ENCODE assay signal across 8 cellular contexts in the genomic region with DNA sequence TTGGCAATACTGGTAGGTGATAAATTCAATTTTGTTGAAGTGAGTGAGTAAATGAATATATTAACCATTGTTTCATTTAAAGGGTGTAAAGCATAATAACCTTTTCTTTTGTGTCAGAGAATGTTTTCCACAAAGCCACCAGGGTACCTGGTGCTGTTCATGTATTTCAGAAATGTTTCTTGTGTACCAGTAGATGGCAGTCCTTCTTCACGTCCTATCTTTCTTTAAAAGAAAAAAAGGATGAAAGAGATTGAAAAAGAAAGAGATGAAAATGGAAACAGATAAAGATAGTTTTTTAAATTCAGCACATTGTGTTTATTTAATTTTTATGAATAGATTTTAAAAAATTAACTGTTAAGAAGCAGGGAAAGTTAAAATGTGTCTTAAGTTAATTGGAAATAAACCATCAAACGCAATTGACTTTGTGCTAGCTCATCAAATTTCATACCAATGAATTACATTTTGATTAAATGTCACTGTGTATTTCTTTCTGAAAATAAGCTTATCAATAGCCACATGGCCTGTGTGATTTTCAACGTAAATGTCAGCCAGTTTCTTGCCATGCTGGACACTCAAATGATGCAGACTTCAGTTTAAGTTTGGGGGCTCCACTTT.
A peak's percentile ranks its signal among the peaks of the same experiment; 100 is the strongest.
DNase-seq lines count a peak whose midpoint lies in the region; ATAC-seq and TF ChIP-seq lines count a peak whose summit lies in the region.

No MANE protein-coding gene starts in this region.

- H3K4me3 ChIP-seq in GM23338 (no peak overlapping the region), prostate gland (no peak overlapping the region), mucosa of descending colon (no peak overlapping the region)

- H3K4me2 ChIP-seq in GM23338 = no peak overlapping the region

- H3K27ac Mint-ChIP-seq in GM23338 = no peak overlapping the region
- H3K27ac Mint-ChIP-seq in activated CD4-positive, alpha-beta memory T cell treated with anti-CD3 and anti-CD28 coated beads for 36 hours = no peak overlapping the region

- H3K9me3 Mint-ChIP-seq in GM23338 = no peaks in the 10 kb centered on the region
- H3K9me3 Mint-ChIP-seq in activated CD4-positive, alpha-beta memory T cell treated with anti-CD3 and anti-CD28 coated beads for 36 hours = no peaks in the 10 kb centered on the region

- H3K4me1 ChIP-seq in GM23338 (ENCODE audit: insufficient read depth) (no peaks in the 10 kb centered on the region), prostate gland (replicated peaks) (no peaks in the 10 kb centered on the region), mucosa of descending colon (ENCODE audit: low read depth) (no peaks in the 10 kb centered on the region)

- no peak for TF ChIP-seq POLR2A in prostate gland (IDR thresholded peaks at IDR 0.05)

- no peaks in the 10 kb centered on the region for H4K20me1 ChIP-seq in GM23338 (replicated peaks; ENCODE audit: insufficient read depth)

- no peak overlapping the region for H2AFZ ChIP-seq in GM23338

- H3K36me3 Mint-ChIP-seq in GM23338 (ENCODE audit: low read depth) = no peaks in the 10 kb centered on the region
- H3K36me3 Mint-ChIP-seq in activated CD4-positive, alpha-beta memory T cell treated with anti-CD3 and anti-CD28 coated beads for 36 hours = no peaks in the 10 kb centered on the region

- DNase-seq in COR-L47 (lab: John Stamatoyannopoulos, UW) (peak; percentile 23), GM23338 (ENCODE audit: low spot score) (peak; percentile 57), NCI-H526 treated with DMSO at 0.1 percent for 48 hours (lab: John Stamatoyannopoulos, UW) (peak; percentile 52), dedifferentiated amniotic fluid mesenchymal stem cell (ENCODE audit: extremely low spot score) (peak; percentile 26), prostate gland (ENCODE audit: low spot score) (no peak), mucosa of descending colon (no peak), activated gamma-delta T cell (lab: John Stamatoyannopoulos, UW) (no peak)
- DNase-seq in activated CD4-positive, alpha-beta memory T cell treated with anti-CD3 and anti-CD28 coated beads for 36 hours = no peak

- 47% methylated on average over 3 of the region's 3 CpGs for WGBS in prostate gland

- no peak overlapping the region for H3K4me3 Mint-ChIP-seq in GM23338
- H3K4me3 Mint-ChIP-seq in activated CD4-positive, alpha-beta memory T cell treated with anti-CD3 and anti-CD28 coated beads for 36 hours = no peak overlapping the region

- no peak overlapping the region for H3K27ac ChIP-seq in GM23338 (ENCODE audit: low read depth)
- H3K27ac ChIP-seq in prostate gland = no peak overlapping the region

- H3K9me3 ChIP-seq in prostate gland = no peaks in the 10 kb centered on the region
- no peaks in the 10 kb centered on the region for H3K9me3 ChIP-seq in mucosa of descending colon

- peak; percentile 73 to 94 for TF ChIP-seq CTCF in GM23338 (conservative IDR thresholded peaks at IDR 0.05; ENCODE audit: low read depth in 2 of 2)
- TF ChIP-seq CTCF in prostate gland (IDR thresholded peaks at IDR 0.05) = peak; percentile 36 to 73 (median 57)
- TF ChIP-seq CTCF in mucosa of descending colon (IDR thresholded peaks at IDR 0.05) = no peak

- POLR2A ChIA-PET in activated CD4-positive, alpha-beta memory T cell treated with anti-CD3 and anti-CD28 coated beads for 36 hours (lab: Charles Lee) = no interaction called here

- intact Hi-C loops in prostate gland (cut with DNase I) = loop anchor here (5.0 kb wide), 1 partner anchor 149 kb away; no protein-coding TSS in a partner anchor
- intact Hi-C loops in activated CD4-positive, alpha-beta memory T cell treated with anti-CD3 and anti-CD28 coated beads for 36 hours (cut with micrococcal nuclease) = loop anchor here (2.0 kb wide), 1 partner anchor 170 kb away; no protein-coding TSS in a partner anchor
- intact Hi-C loops in mucosa of descending colon (cut with DNase I, micrococcal nuclease) = no loop called here

- H3K27me3 Mint-ChIP-seq in GM23338 (ENCODE audit: insufficient read depth, low read depth, poor library complexity) = no peaks in the 10 kb centered on the region
- peaks cover 3% of the 10 kb centered on the region for H3K27me3 Mint-ChIP-seq in activated CD4-positive, alpha-beta memory T cell treated with anti-CD3 and anti-CD28 coated beads for 36 hours

- CTCF ChIA-PET in activated CD4-positive, alpha-beta memory T cell treated with anti-CD3 and anti-CD28 coated beads for 36 hours (lab: Charles Lee) = interaction anchor here (0.7 to 1.8 kb wide), 5 partner anchors 21 to 172 kb away, joined by 3 to 8 read pairs (median 3); no protein-coding TSS in a partner anchor

- no peaks in the 10 kb centered on the region for H3K36me3 ChIP-seq in GM23338 (ENCODE audit: insufficient read depth)
- no peaks in the 10 kb centered on the region for H3K36me3 ChIP-seq in prostate gland
- H3K36me3 ChIP-seq in mucosa of descending colon (ENCODE audit: low read depth) = no peaks in the 10 kb centered on the region

- no peaks in the 10 kb centered on the region; the same call in 1 of the 2 replicates for H3K9me2 ChIP-seq in GM23338 (ENCODE audit: insufficient read depth)

- ATAC-seq in GM23338 = peak; percentile 64
- no peak for ATAC-seq in mucosa of descending colon

- no peaks in the 10 kb centered on the region for H3K4me1 Mint-ChIP-seq in GM23338
- H3K4me1 Mint-ChIP-seq in activated CD4-positive, alpha-beta memory T cell treated with anti-CD3 and anti-CD28 coated beads for 36 hours (ENCODE audit: low read depth) = no peaks in the 10 kb centered on the region

- H3K27me3 ChIP-seq in GM23338 (ENCODE audit: insufficient read depth) (no peaks in the 10 kb centered on the region), prostate gland (replicated peaks; ENCODE audit: insufficient read depth) (no peaks in the 10 kb centered on the region)

- H3K79me2 ChIP-seq in GM23338 (replicated peaks; ENCODE audit: insufficient read depth) = no peaks in the 10 kb centered on the region

- H3F3A ChIP-seq in GM23338 (replicated peaks; ENCODE audit: low read depth) = no peaks in the 10 kb centered on the region

TF ChIP-seq in GM23338, 12 proteins besides CTCF, POLR2A, EP300 and RAD21:
- TF ChIP-seq STAT1 (IDR thresholded peaks at IDR 0.05; ENCODE audit: unreplicated experiment) (no peak), CREB1 (CRISPR knock-in tag; IDR thresholded peaks at IDR 0.05; ENCODE audit: low read depth) (no peak)
- TF ChIP-seq, protein P1, sequence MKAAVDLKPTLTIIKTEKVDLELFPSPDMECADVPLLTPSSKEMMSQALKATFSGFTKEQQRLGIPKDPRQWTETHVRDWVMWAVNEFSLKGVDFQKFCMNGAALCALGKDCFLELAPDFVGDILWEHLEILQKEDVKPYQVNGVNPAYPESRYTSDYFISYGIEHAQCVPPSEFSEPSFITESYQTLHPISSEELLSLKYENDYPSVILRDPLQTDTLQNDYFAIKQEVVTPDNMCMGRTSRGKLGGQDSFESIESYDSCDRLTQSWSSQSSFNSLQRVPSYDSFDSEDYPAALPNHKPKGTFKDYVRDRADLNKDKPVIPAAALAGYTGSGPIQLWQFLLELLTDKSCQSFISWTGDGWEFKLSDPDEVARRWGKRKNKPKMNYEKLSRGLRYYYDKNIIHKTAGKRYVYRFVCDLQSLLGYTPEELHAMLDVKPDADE (IDR thresholded peaks at IDR 0.05) = no peak
- TF ChIP-seq, protein P2, sequence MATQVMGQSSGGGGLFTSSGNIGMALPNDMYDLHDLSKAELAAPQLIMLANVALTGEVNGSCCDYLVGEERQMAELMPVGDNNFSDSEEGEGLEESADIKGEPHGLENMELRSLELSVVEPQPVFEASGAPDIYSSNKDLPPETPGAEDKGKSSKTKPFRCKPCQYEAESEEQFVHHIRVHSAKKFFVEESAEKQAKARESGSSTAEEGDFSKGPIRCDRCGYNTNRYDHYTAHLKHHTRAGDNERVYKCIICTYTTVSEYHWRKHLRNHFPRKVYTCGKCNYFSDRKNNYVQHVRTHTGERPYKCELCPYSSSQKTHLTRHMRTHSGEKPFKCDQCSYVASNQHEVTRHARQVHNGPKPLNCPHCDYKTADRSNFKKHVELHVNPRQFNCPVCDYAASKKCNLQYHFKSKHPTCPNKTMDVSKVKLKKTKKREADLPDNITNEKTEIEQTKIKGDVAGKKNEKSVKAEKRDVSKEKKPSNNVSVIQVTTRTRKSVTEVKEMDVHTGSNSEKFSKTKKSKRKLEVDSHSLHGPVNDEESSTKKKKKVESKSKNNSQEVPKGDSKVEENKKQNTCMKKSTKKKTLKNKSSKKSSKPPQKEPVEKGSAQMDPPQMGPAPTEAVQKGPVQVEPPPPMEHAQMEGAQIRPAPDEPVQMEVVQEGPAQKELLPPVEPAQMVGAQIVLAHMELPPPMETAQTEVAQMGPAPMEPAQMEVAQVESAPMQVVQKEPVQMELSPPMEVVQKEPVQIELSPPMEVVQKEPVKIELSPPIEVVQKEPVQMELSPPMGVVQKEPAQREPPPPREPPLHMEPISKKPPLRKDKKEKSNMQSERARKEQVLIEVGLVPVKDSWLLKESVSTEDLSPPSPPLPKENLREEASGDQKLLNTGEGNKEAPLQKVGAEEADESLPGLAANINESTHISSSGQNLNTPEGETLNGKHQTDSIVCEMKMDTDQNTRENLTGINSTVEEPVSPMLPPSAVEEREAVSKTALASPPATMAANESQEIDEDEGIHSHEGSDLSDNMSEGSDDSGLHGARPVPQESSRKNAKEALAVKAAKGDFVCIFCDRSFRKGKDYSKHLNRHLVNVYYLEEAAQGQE (IDR thresholded peaks at IDR 0.05; ENCODE audit: unreplicated experiment) = no peak

Comparison
In these comparisons a context has a peak if more than half of its experiments do, and no peak if none do; other contexts are left out.
1. DNase-seq: peak in COR-L47 (single experiment), GM23338 (single experiment), NCI-H526 treated with DMSO at 0.1 percent for 48 hours (single experiment) and dedifferentiated amniotic fluid mesenchymal stem cell (single experiment); none in prostate gland (single experiment), activated CD4-positive, alpha-beta memory T cell treated with anti-CD3 and anti-CD28 coated beads for 36 hours (single experiment), mucosa of descending colon (0 of 3) and activated gamma-delta T cell (single experiment).
2. intact Hi-C loops: an anchor here in prostate gland (5.0 kb wide) and activated CD4-positive, alpha-beta memory T cell treated with anti-CD3 and anti-CD28 coated beads for 36 hours (2.0 kb wide); none called in mucosa of descending colon.